ENCODE assay signal across 18 cellular contexts in genomic region chr22:45717787-45718186, GRCh38. TPM values are rescaled to one million over a fixed set of nuclear protein-coding genes. Genes with fewer than 3 reads are reported as not detected.
DNase-seq lines count a peak whose midpoint lies in the region; ATAC-seq and TF ChIP-seq lines count a peak whose summit lies in the region.
"Had no signal": no experiment of that assay in that cellular context is flagged by ENCODE, and none has a peak within 500 bp of the region (broad histone marks: within the 10 kb centered on the region; RNA-seq: fewer than 3 reads in every experiment).

No MANE protein-coding gene starts in this region.

- peaks cover 4% of the 10 kb centered on the region; the same call in 1 of the 2 replicates for H3K4me1 ChIP-seq in IMR-90 (ENCODE audit: control insufficient read depth, insufficient read depth, low read length)
- H3K4me1 ChIP-seq: colonic mucosa had no signal

- no TSS peak for BruUV-seq in IMR-90 (replicated peaks; lab: Mats Ljungman, UMichigan)

- peaks cover 23% of the 10 kb centered on the region for H3K9me1 ChIP-seq in IMR-90 (ENCODE audit: insufficient read depth, low read length)

- H3K79me1 ChIP-seq in IMR-90 (ENCODE audit: low read depth in 1 of 2, low read length in 2 of 2), result peaks cover 44 to 80% of the 10 kb centered on the region in 2 experiments

- H2AK5ac ChIP-seq in IMR-90 (ENCODE audit: low read depth, low read length), result no peak overlapping the region

- no peak overlapping the region for H2BK120ac ChIP-seq in IMR-90 (ENCODE audit: low read depth, low read length)

- peak overlapping the region; percentile 75 for H2BK5ac ChIP-seq in IMR-90 (ENCODE audit: low read depth, low read length, poor library complexity, severe bottlenecking)

- H3K9me3 ChIP-seq in IMR-90 (ENCODE audit: control insufficient read depth, insufficient read depth, low read length), result no peaks in the 10 kb centered on the region
- H3K9me3 ChIP-seq: BLaER1 treated with 17β-estradiol and CSF1 and Interleukin-3, amounts not matched to agents 10 nM and 100 nM; colonic mucosa; gastrocnemius medialis had no signal

- no peak overlapping the region for H2BK15ac ChIP-seq in IMR-90 (ENCODE audit: low read depth, low read length)

- POLR2A ChIA-PET in IMR-90 (lab: Charles Lee; ENCODE audit: unreplicated experiment), result no interaction called here

- no peak overlapping the region for H2BK20ac ChIP-seq in IMR-90 (ENCODE audit: low read depth, low read length)

- no peak overlapping the region for H3K14ac ChIP-seq in IMR-90 (replicated peaks; ENCODE audit: low read depth, low read length)

- TF ChIP-seq CTCF in IMR-90 (conservative IDR thresholded peaks at IDR 0.05; ENCODE audit: low read depth, low read length) (no peak), astrocyte of the spinal cord (IDR thresholded peaks at IDR 0.05; ENCODE audit: low read depth, low read length) (no peak)

- ATAC-seq in IMR-90 (ENCODE audit: low read depth) (peak; percentile 94), GM19023 (IDR thresholded peaks at IDR 0.05; ENCODE audit: unreplicated experiment) (no peak), left cardiac atrium (no peak), HG03039 (IDR thresholded peaks at IDR 0.05; ENCODE audit: unreplicated experiment) (no peak)
- ATAC-seq: activated naive CD4-positive, alpha-beta T cell treated with anti-CD3 and anti-CD28 coated beads, Interleukin-2, amount 50 U/mL, for 72 hours; gastrocnemius medialis; naive thymus-derived CD4-positive, alpha-beta T cell; right cardiac atrium; stimulated activated naive CD8-positive, alpha-beta T cell treated with anti-CD3 and anti-CD28 coated beads, Interleukin-15, amount 100 ng/mL, for 72 hours had no signal

- no peak overlapping the region for H3K4ac ChIP-seq in IMR-90 (ENCODE audit: low read depth, low read length)

- no peak overlapping the region for H2AFZ ChIP-seq in IMR-90 (replicated peaks; ENCODE audit: low read length, poor library complexity)

- peak overlapping the region; percentile 29; the same call in 1 of the 2 replicates for H3K4me2 ChIP-seq in IMR-90 (ENCODE audit: low read depth, low read length)
- H3K4me2 ChIP-seq: BLaER1 treated with 17β-estradiol and CSF1 and Interleukin-3, amounts not matched to agents 10 nM and 100 nM had no signal

- H3K4me3 ChIP-seq in IMR-90 (ENCODE audit: insufficient read depth, low read depth, low read length) (no peak overlapping the region), astrocyte of the spinal cord (ENCODE audit: low read depth, low read length) (no peak overlapping the region)
- H3K4me3 ChIP-seq: BLaER1 treated with 17β-estradiol and CSF1 and Interleukin-3, amounts not matched to agents 10 nM and 100 nM; colonic mucosa; gastrocnemius medialis had no signal

- H3K18ac ChIP-seq in IMR-90 (ENCODE audit: low read depth, low read length), result no peak overlapping the region

- H3K27me3 ChIP-seq in IMR-90 (ENCODE audit: control insufficient read depth, insufficient read depth, low read length), result no peaks in the 10 kb centered on the region
- H3K27me3 ChIP-seq: BLaER1 treated with 17β-estradiol and CSF1 and Interleukin-3, amounts not matched to agents 10 nM and 100 nM; colonic mucosa; gastrocnemius medialis had no signal

- H4K20me1 ChIP-seq in IMR-90 (ENCODE audit: insufficient read depth, low read length), result peaks cover 23% of the 10 kb centered on the region; the same call in 1 of the 2 replicates

- in situ Hi-C loops in IMR-90 (cut with MboI; ENCODE audit: low sequenced_read_pairs), result no loop called here
- in situ Hi-C loops in astrocyte of the spinal cord (cut with HindIII; ENCODE audit: low sequenced_read_pairs), result no loop called here

- no CpG with 5 or more reads among the region's 1 CpG for WGBS in IMR-90 (ENCODE audit: extremely low coverage in 2 of 2, insufficient read length in 1 of 2), 2 experiments

- H3K27ac ChIP-seq in IMR-90 (ENCODE audit: insufficient read depth, low read length), result no peak overlapping the region
- H3K27ac ChIP-seq: BLaER1 treated with 17β-estradiol and CSF1 and Interleukin-3, amounts not matched to agents 10 nM and 100 nM; colonic mucosa; gastrocnemius medialis had no signal

- H4K8ac ChIP-seq in IMR-90 (ENCODE audit: low read depth in 2 of 2, low read length in 2 of 2), result no peak overlapping the region

- no peak overlapping the region for H4K91ac ChIP-seq in IMR-90 (ENCODE audit: insufficient read depth, low read depth, low read length)

- peaks cover 17% of the 10 kb centered on the region for H3K36me3 ChIP-seq in IMR-90 (ENCODE audit: control insufficient read depth, insufficient read depth, low read length)
- H3K36me3 ChIP-seq: gastrocnemius medialis had no signal

- no peak overlapping the region for H3K23ac ChIP-seq in IMR-90 (ENCODE audit: low read depth, low read length)

- TF ChIP-seq RAD21 in IMR-90 (IDR thresholded peaks at IDR 0.05; ENCODE audit: low read length), result no peak

- H3K56ac ChIP-seq in IMR-90 (ENCODE audit: extremely low read depth, insufficient read depth, low read length), result no peak overlapping the region

- no peak overlapping the region for H4K5ac ChIP-seq in IMR-90 (ENCODE audit: low read depth, low read length)

- no peak overlapping the region for H3K9ac ChIP-seq in IMR-90 (ENCODE audit: low read depth, low read length)
- H3K9ac ChIP-seq: BLaER1 treated with 17β-estradiol and CSF1 and Interleukin-3, amounts not matched to agents 10 nM and 100 nM had no signal

- dilution Hi-C loops in IMR-90 (cut with HindIII; ENCODE audit: low sequenced_read_pairs, unreplicated experiment), result no loop called here

- CTCF ChIA-PET in IMR-90 (lab: Yijun Ruan, JAX), result interaction anchor here (1.0 kb wide), 1 partner anchor 17 kb away, joined by 6 read pairs; no protein-coding TSS in a partner anchor

- TF ChIP-seq POLR2A in IMR-90 (IDR thresholded peaks at IDR 0.05; ENCODE audit: low read depth, low read length), result no peak

- no peak overlapping the region for H2AK9ac ChIP-seq in IMR-90 (replicated peaks; ENCODE audit: low read depth, low read length, poor library complexity)

- DNase-seq in AG20443 (ENCODE audit: low spot score), result peak; percentile 38
- peak; percentile 79 for DNase-seq in IMR-90
- DNase-seq in astrocyte of the spinal cord (ENCODE audit: low read depth, low spot score), result peak; percentile 71
- DNase-seq in kidney glomerular epithelial cell (lab: John Stamatoyannopoulos, UW), result peak; percentile 87
- DNase-seq in inferior parietal cortex (ENCODE audit: extremely low spot score), result no peak
- DNase-seq in left cardiac atrium, result no peak
- DNase-seq: activated CD4-positive, CD25-positive, alpha-beta regulatory T cell; activated CD8-positive, alpha-beta memory T cell treated with anti-CD3 and anti-CD28 coated beads, Interleukin-2, amount 50 U/mL, for 4 hours; colonic mucosa; gastrocnemius medialis; naive thymus-derived CD4-positive, alpha-beta T cell; NCI-H526; right cardiac atrium; stimulated activated naive CD8-positive, alpha-beta T cell treated with anti-CD3 and anti-CD28 coated beads, Interleukin-15, amount 100 ng/mL, for 72 hours had no signal

- intact Hi-C loops in IMR-90 (cut with micrococcal nuclease) (no loop called here), left cardiac atrium (cut with DNase I) (no loop called here)

TF ChIP-seq in IMR-90, 13 proteins besides CTCF, POLR2A, EP300 and RAD21:
- TF ChIP-seq, protein P1, sequence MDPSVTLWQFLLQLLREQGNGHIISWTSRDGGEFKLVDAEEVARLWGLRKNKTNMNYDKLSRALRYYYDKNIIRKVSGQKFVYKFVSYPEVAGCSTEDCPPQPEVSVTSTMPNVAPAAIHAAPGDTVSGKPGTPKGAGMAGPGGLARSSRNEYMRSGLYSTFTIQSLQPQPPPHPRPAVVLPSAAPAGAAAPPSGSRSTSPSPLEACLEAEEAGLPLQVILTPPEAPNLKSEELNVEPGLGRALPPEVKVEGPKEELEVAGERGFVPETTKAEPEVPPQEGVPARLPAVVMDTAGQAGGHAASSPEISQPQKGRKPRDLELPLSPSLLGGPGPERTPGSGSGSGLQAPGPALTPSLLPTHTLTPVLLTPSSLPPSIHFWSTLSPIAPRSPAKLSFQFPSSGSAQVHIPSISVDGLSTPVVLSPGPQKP (IDR thresholded peaks at IDR 0.05; ENCODE audit: borderline replicate concordance, low read depth, low read length), result no peak
- TF ChIP-seq RFX5 (IDR thresholded peaks at IDR 0.05; ENCODE audit: low read depth, low read length) (no peak), FOS (IDR thresholded peaks at IDR 0.05; ENCODE audit: low read depth, low read length) (peak; percentile 45; the same call in 1 of the 2 replicates), MAFK (IDR thresholded peaks at IDR 0.05; ENCODE audit: low read depth, low read length) (no peak), CEBPB (IDR thresholded peaks at IDR 0.05; ENCODE audit: low read depth, low read length) (no peak)

RNA-seq across cellular contexts. Expression of gene ATXN10, which starts 46.2 kb away (rescaled TPM):
- total RNA-seq in IMR-90 (2012; rRNA removed) (116 and 119 TPM in 2 replicates), left cardiac atrium (100 to 1,000 TPM; 129 to 143 TPM)
- polyA plus RNA-seq in IMR-90 (2012; rRNA removed), result 197 and 231 TPM in 2 replicates
- 32.5 and 114 TPM in 2 replicates for polyA plus RNA-seq in IMR-90 (2012; cell fraction: cytosol; rRNA removed)
- polyA plus RNA-seq in IMR-90 (2012; cell fraction: nucleus; rRNA removed; ENCODE audit: low replicate concordance), result 8.9 and 101 TPM in 2 replicates

Comparison
In these comparisons a context has a peak if more than half of its experiments do, and no peak if none do; other contexts are left out.
1. DNase-seq: peak in AG20443 (single experiment), IMR-90 (single experiment), astrocyte of the spinal cord (single experiment) and kidney glomerular epithelial cell (single experiment); none in inferior parietal cortex (single experiment) and left cardiac atrium (single experiment).